8 cellular contexts compared by ENCODE assay signal in the genomic region with DNA sequence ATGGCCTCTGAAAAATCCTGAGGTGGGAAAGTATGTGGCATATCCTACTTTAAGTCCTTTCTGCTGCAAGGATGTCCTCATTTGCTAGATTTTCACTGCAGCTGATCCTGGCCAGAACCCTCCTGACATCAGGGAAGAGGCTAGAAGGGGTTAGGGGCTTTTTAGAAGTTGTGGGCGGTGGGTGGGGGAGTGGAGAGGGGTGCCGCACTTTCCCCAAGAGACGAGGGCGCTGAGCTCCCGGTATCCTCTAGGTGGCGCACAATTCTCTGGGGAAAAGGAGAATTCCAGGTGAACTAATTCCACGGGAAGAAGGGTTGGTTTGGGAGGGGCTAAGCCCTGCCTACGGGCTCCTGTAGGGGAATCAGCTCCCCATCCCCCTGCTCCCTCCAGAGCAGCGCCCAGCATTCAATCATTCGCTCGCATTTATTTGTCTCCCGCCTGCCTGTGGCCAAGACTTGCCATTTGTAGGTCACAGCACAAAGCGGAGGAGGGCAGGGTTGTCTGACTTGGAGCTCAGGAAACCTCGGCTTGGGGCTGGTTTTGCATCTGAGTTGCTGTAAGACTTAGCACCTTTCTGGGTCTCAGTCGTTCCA. TPM values are rescaled to one million over a fixed set of nuclear protein-coding genes. Genes with fewer than 3 reads are reported as not detected.
A peak's percentile ranks its signal among the peaks of the same experiment; 100 is the strongest.
DNase-seq lines count a peak whose midpoint lies in the region; ATAC-seq and TF ChIP-seq lines count a peak whose summit lies in the region.

No MANE protein-coding gene starts in this region.

- H3K36me3 Mint-ChIP-seq in nephron progenitor cell (ENCODE audit: low read depth): no peaks in the 10 kb centered on the region
- H3K36me3 Mint-ChIP-seq in stimulated activated naive B cell treated with anti-CD40 and anti-IgM and Interleukin-4, amounts not matched to agents 10 μg/mL and 1 μg/mL and 100 μg/mL, for 72 hours: no peaks in the 10 kb centered on the region

- peaks cover 42% of the 10 kb centered on the region for H3K4me1 Mint-ChIP-seq in nephron progenitor cell
- H3K4me1 Mint-ChIP-seq in stimulated activated naive B cell treated with anti-CD40 and anti-IgM and Interleukin-4, amounts not matched to agents 10 μg/mL and 1 μg/mL and 100 μg/mL, for 72 hours: peaks cover 0 to 4% of the 10 kb centered on the region in 2 donors

- peaks cover 40% of the 10 kb centered on the region for H3K27me3 Mint-ChIP-seq in nephron progenitor cell (ENCODE audit: low read depth, poor library complexity)
- peaks cover 65 to 69% of the 10 kb centered on the region in 2 donors for H3K27me3 Mint-ChIP-seq in stimulated activated naive B cell treated with anti-CD40 and anti-IgM and Interleukin-4, amounts not matched to agents 10 μg/mL and 1 μg/mL and 100 μg/mL, for 72 hours

- peak overlapping the region; percentile 74 for H3K4me3 Mint-ChIP-seq in nephron progenitor cell
- peak overlapping the region in 1 of 2 donors; percentile 22 for H3K4me3 Mint-ChIP-seq in stimulated activated naive B cell treated with anti-CD40 and anti-IgM and Interleukin-4, amounts not matched to agents 10 μg/mL and 1 μg/mL and 100 μg/mL, for 72 hours

- no peak overlapping the region for H3K27ac Mint-ChIP-seq in nephron progenitor cell
- no peak overlapping the region for H3K27ac Mint-ChIP-seq in stimulated activated naive B cell treated with anti-CD40 and anti-IgM and Interleukin-4, amounts not matched to agents 10 μg/mL and 1 μg/mL and 100 μg/mL, for 72 hours

- no peak for DNase-seq in Right ventricle myocardium superior
- no peak for DNase-seq in cardiac septum (ENCODE audit: low spot score)
- DNase-seq in NCI-H2029 (lab: John Stamatoyannopoulos, UW): peak; percentile 15
- DNase-seq in dorsolateral prefrontal cortex: peak in 2 of 10 donors; percentile 14 to 49
- peak; percentile 69 for DNase-seq in nephron progenitor cell
- DNase-seq in NCI-H446 (lab: John Stamatoyannopoulos, UW): no peak
- DNase-seq in stimulated activated naive B cell treated with anti-CD40 and anti-IgM and Interleukin-4, amounts not matched to agents 10 μg/mL and 1 μg/mL and 100 μg/mL, for 72 hours: no peak

- ATAC-seq in Right ventricle myocardium superior (ENCODE audit: poor library complexity) (peak; percentile 29), GM19351 (IDR thresholded peaks at IDR 0.05; ENCODE audit: unreplicated experiment) (no peak)
- ATAC-seq in stimulated activated naive B cell treated with anti-CD40 and anti-IgM and Interleukin-4, amounts not matched to agents 10 μg/mL and 1 μg/mL and 100 μg/mL, for 72 hours (replicated peaks): no peak

- intact Hi-C loops in Right ventricle myocardium superior (cut with DNase I): loop anchor here (10.0 kb wide), 1 partner anchor 84 kb away; no protein-coding TSS in a partner anchor
- intact Hi-C loops in cardiac septum (cut with DNase I): no loop called here
- intact Hi-C loops in dorsolateral prefrontal cortex (cut with DNase I): loop anchor here in 1 of 2 donors (5.0 kb wide), 1 partner anchor 91 kb away; no protein-coding TSS in a partner anchor

- H3K27me3 ChIP-seq in dorsolateral prefrontal cortex: peaks cover 0 to 36% (median 7%) of the 10 kb centered on the region in 45 donors

- no peak overlapping the region for H3K27ac ChIP-seq in dorsolateral prefrontal cortex

- TF ChIP-seq CTCF in dorsolateral prefrontal cortex (IDR thresholded peaks at IDR 0.05 in 54 of 56, conservative IDR thresholded peaks at IDR 0.05 in 2 of 56; ENCODE audit: low read depth in 1 of 56, partially characterized antibody in 56 of 56) (peak; percentile 20 to 78 (median 63)), nephron progenitor cell (IDR thresholded peaks at IDR 0.05) (peak; percentile 74)

- peak overlapping the region in 20 of 59 donors; percentile 2 to 53 (median 30) for H3K4me3 ChIP-seq in dorsolateral prefrontal cortex

- H3K9me3 Mint-ChIP-seq in nephron progenitor cell: no peaks in the 10 kb centered on the region
- no peaks in the 10 kb centered on the region for H3K9me3 Mint-ChIP-seq in stimulated activated naive B cell treated with anti-CD40 and anti-IgM and Interleukin-4, amounts not matched to agents 10 μg/mL and 1 μg/mL and 100 μg/mL, for 72 hours

RNA-seq across cellular contexts. Expression of a gene that starts 42.9 kb away (rescaled TPM):
- total RNA-seq in Right ventricle myocardium superior: 23.4 TPM
- 18.3 TPM for total RNA-seq in cardiac septum
- under 1 TPM in 3 of 120 experiments, not detected in 117; 0.29 to 0.56 (median 0.29) TPM for total RNA-seq in dorsolateral prefrontal cortex

Comparison
In these comparisons a context has a peak if more than half of its experiments do, and no peak if none do; other contexts are left out.
1. DNase-seq: peak in NCI-H2029 (single experiment) and nephron progenitor cell (single experiment); none in Right ventricle myocardium superior (single experiment), cardiac septum (single experiment), NCI-H446 (0 of 2) and stimulated activated naive B cell treated with anti-CD40 and anti-IgM and Interleukin-4, amounts not matched to agents 10 μg/mL and 1 μg/mL and 100 μg/mL, for 72 hours (single experiment).
2. RNA of a gene that starts 42.9 kb away (total RNA-seq): 23.4 TPM in Right ventricle myocardium superior (single experiment) and 18.3 TPM in cardiac septum (single experiment); 0.29 to 0.56 TPM in dorsolateral prefrontal cortex; every median in the first group is over 10 times any median in the second.